In the genomic region with DNA sequence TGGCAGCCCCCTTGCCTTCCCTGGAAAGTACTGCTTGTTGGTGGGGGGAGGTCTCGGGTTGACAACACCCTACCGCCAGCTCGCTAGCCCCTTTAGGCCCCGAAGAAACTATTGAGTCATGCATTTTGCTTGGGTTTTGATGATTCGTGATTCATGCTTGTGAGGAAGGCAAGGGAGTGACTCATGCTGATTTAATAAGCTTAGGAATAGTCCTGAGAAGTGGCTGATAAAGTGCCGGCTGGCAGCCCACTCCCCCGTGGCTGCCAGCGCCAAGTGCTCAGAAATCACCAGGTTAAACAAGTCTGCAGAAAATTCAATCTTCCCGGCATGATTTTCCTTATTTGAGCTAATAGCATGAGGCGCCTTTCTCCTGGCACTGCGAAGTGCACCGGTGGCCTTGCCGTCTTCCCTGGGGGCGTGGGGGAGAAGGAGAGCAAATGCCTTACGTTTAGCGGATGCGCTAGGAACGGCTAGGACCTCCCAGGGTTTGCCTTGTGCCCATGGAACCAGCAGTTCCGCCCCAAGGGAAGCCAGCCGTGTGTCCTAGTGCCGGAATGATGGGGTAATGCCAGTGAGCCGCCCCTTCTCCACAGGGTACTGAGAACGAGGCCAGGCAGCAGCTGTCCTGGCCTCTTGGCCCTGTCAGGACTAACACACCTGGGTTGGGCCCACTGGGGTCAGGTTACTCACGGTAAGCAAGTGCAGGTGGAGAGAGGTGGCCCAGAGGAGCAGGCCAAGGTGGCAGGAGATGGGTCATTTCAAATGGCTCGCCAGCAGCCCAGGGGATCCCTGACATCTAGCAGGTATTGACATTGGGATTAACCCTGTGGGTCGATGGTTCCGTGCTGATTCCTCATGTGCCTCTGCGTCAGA, we compare ENCODE assay signal across 8 cellular contexts.
DNase-seq lines count a peak whose midpoint lies in the region; ATAC-seq and TF ChIP-seq lines count a peak whose summit lies in the region.

No MANE protein-coding gene starts in this region.

- H3K9me3 Mint-ChIP-seq in brain = peaks cover 0 to 10% (median 0%) of the 10 kb centered on the region in 5 experiments

- DNase-seq in D341Med (ENCODE audit: low spot score) = peak; percentile 54
- peak; percentile 85 for DNase-seq in NB4 (ENCODE audit: low read depth)
- DNase-seq in NCI-H2171 treated with DMSO at 0.1 percent for 48 hours (lab: John Stamatoyannopoulos, UW) = no peak

- peak overlapping the region; percentile 60 to 93 (median 73) for H3K27ac Mint-ChIP-seq in brain

- peak overlapping the region; percentile 74 for H3K27ac ChIP-seq in mesodermal cell (ENCODE audit: low read depth, low read length, severe bottlenecking)

- H3K4me1 Mint-ChIP-seq in brain = peaks cover 73% of the 10 kb centered on the region

- TF ChIP-seq CTCF in NB4 (IDR thresholded peaks at IDR 0.05; ENCODE audit: low read depth, low read length) = no peak
- no peak for TF ChIP-seq CTCF in brain (conservative IDR thresholded peaks at IDR 0.05)

- WGBS in mesodermal cell (ENCODE audit: insufficient coverage in 2 of 2), 2 experiments = 58 to 65% methylated on average over 22 to 23 of the region's 28 CpGs

- no peaks in the 10 kb centered on the region for H3K27me3 Mint-ChIP-seq in brain

- no peak for TF ChIP-seq POLR2A in NB4 (IDR thresholded peaks at IDR 0.05; ENCODE audit: extremely low read depth, insufficient read length)

- H3K4me3 Mint-ChIP-seq in brain = peak overlapping the region in 3 of 5 experiments; percentile 14 to 39 (median 33)

- no peak overlapping the region for H3K4me3 ChIP-seq in NB4 (ENCODE audit: low read depth, low read length)
- no peak overlapping the region for H3K4me3 ChIP-seq in mesodermal cell (ENCODE audit: extremely low read depth, insufficient read depth, low read length, poor library complexity, severe bottlenecking)

- H3K9me3 ChIP-seq in mesodermal cell (ENCODE audit: control insufficient read depth, low read length) = peaks cover 7% of the 10 kb centered on the region

- no peak for ATAC-seq in HG02973 (IDR thresholded peaks at IDR 0.05; ENCODE audit: unreplicated experiment)
- ATAC-seq in GM18909 (IDR thresholded peaks at IDR 0.05; ENCODE audit: poor library complexity, unreplicated experiment) = no peak
- ATAC-seq in HG03342 (IDR thresholded peaks at IDR 0.05; ENCODE audit: unreplicated experiment) = no peak

- peaks cover 35% of the 10 kb centered on the region for H3K4me1 ChIP-seq in mesodermal cell (ENCODE audit: control insufficient read depth, insufficient read depth, low read length, poor library complexity, severe bottlenecking)

- no peaks in the 10 kb centered on the region for H3K36me3 Mint-ChIP-seq in brain

- no peaks in the 10 kb centered on the region for H3K36me3 ChIP-seq in mesodermal cell (ENCODE audit: control insufficient read depth, insufficient read depth, low read length)
